ENCODE assay signal across 34 cellular contexts in genomic region chr10:133186416-133187090, GRCh38. TPM values are rescaled to one million over a fixed set of nuclear protein-coding genes. Genes with fewer than 3 reads are reported as not detected.
"Had no signal": no experiment of that assay in that cellular context is flagged by ENCODE, and none has a peak within 500 bp of the region (broad histone marks: within the 10 kb centered on the region; RNA-seq: fewer than 3 reads in every experiment).

No MANE protein-coding gene starts in this region.

- DNase-seq: dermis blood vessel endothelial cell; effector memory CD4-positive, alpha-beta T cell; erythroblast; esophagus squamous epithelium; foreskin melanocyte; hypothalamus; immature natural killer cell; islet precursor cell; mesenchymal stem cell; midbrain; naive thymus-derived CD4-positive, alpha-beta T cell; stimulated activated CD4-positive, alpha-beta T cell treated with anti-CD3 and anti-CD28 coated beads, Interleukin-12 subunit alpha, Interleukin-12 subunit beta, amount 100 ng/mL, for 4 hours; stimulated activated CD4-positive, alpha-beta T cell treated with anti-CD3 and anti-CD28 coated beads, Interleukin-1b, Interleukin-23, amount 100 ng/mL, for 48 hours; stimulated activated CD4-positive, alpha-beta T cell treated with anti-CD3 and anti-CD28 coated beads, Interleukin-4, amount 100 ng/mL, for 1 hour; stimulated activated CD8-positive, alpha-beta memory T cell treated with anti-CD3 and anti-CD28 coated beads, Interleukin-4, amount 100 ng/mL, for 48 hours; stimulated activated naive CD4-positive, alpha-beta T cell; stimulated activated naive CD8-positive, alpha-beta T cell treated with anti-CD3 and anti-CD28 coated beads, Interleukin-15, amount 100 ng/mL, for 72 hours; trophoblast cell had no signal

- H3K27me3 Mint-ChIP-seq: stimulated activated naive CD8-positive, alpha-beta T cell treated with anti-CD3 and anti-CD28 coated beads, Interleukin-15, amount 100 ng/mL, for 72 hours had no signal

- H3K27ac Mint-ChIP-seq: immature natural killer cell; naive thymus-derived CD4-positive, alpha-beta T cell; nephron; stimulated activated naive CD8-positive, alpha-beta T cell treated with anti-CD3 and anti-CD28 coated beads, Interleukin-15, amount 100 ng/mL, for 72 hours had no signal

- H3K4me1 Mint-ChIP-seq: immature natural killer cell; naive thymus-derived CD4-positive, alpha-beta T cell; stimulated activated naive CD8-positive, alpha-beta T cell treated with anti-CD3 and anti-CD28 coated beads, Interleukin-15, amount 100 ng/mL, for 72 hours had no signal

- H3K9me3 ChIP-seq: esophagus squamous epithelium, left lung, neutrophil, pancreas, suprapubic skin, vagina had no signal

- H3K27ac ChIP-seq: coronary artery, esophagus squamous epithelium, left lung, neutrophil, pancreas, suprapubic skin, vagina had no signal

- H3K27me3 ChIP-seq: neutrophil, vagina had no signal

- ATAC-seq: left lung; naive thymus-derived CD4-positive, alpha-beta T cell; sciatic nerve; stimulated activated naive CD8-positive, alpha-beta T cell treated with anti-CD3 and anti-CD28 coated beads, Interleukin-15, amount 100 ng/mL, for 72 hours had no signal

- H3K36me3 Mint-ChIP-seq: immature natural killer cell; naive thymus-derived CD4-positive, alpha-beta T cell had no signal

- H3K9me3 Mint-ChIP-seq: immature natural killer cell, nephron had no signal

- H3K4me3 Mint-ChIP-seq: immature natural killer cell; naive thymus-derived CD4-positive, alpha-beta T cell; nephron; stimulated activated naive CD8-positive, alpha-beta T cell treated with anti-CD3 and anti-CD28 coated beads, Interleukin-15, amount 100 ng/mL, for 72 hours had no signal

RNA-seq across cellular contexts. Expression of gene KNDC1, which starts 26.5 kb away (rescaled TPM):
- total RNA-seq: dermis blood vessel endothelial cell, pulmonary artery endothelial cell had no signal
- polyA plus RNA-seq: immature natural killer cell; naive thymus-derived CD4-positive, alpha-beta T cell had no signal

RNA-seq across cellular contexts. Expression of gene UTF1, which starts 43.5 kb away (rescaled TPM):
- total RNA-seq: dermis blood vessel endothelial cell, esophagus squamous epithelium, left lung, lower leg skin, lung microvascular endothelial cell, mucosa of gallbladder, omental fat pad, pancreas, posterior vena cava, pulmonary artery endothelial cell, sciatic nerve, smooth muscle cell, suprapubic skin, ureter, vagina had no signal
- polyA plus RNA-seq: immature natural killer cell; naive thymus-derived CD4-positive, alpha-beta T cell; pancreas; smooth muscle cell had no signal

RNA-seq across cellular contexts. Expression of gene VENTX, which starts 51.1 kb away (rescaled TPM):
- total RNA-seq: dermis blood vessel endothelial cell, lung microvascular endothelial cell, pulmonary artery endothelial cell, smooth muscle cell had no signal
- polyA plus RNA-seq: naive thymus-derived CD4-positive, alpha-beta T cell; smooth muscle cell had no signal
